18 cellular contexts compared by ENCODE assay signal in genomic region chr12:4812621-4813327, GRCh38.
"Had no signal": no experiment of that assay in that cellular context is flagged by ENCODE, and none has a peak within 500 bp of the region (broad histone marks: within the 10 kb centered on the region; RNA-seq: fewer than 3 reads in every experiment).

No MANE protein-coding gene starts in this region.

- H3K36me3 ChIP-seq: heart left ventricle, suprapubic skin, tibial artery, upper lobe of left lung, vagina had no signal

- H3K27ac ChIP-seq: heart left ventricle, suprapubic skin, tibial artery, upper lobe of left lung, vagina had no signal

- H3K4me3 Mint-ChIP-seq: endodermal cell, nephron progenitor cell had no signal

- H3K27me3 ChIP-seq: vagina had no signal

- H3K4me2 ChIP-seq: smooth muscle cell had no signal

- FAIRE-seq: endothelial cell of umbilical vein, islet of Langerhans had no signal

- ATAC-seq: heart left ventricle; naive thymus-derived CD4-positive, alpha-beta T cell had no signal

- H3K4me3 ChIP-seq: heart left ventricle, smooth muscle cell, suprapubic skin, tibial artery, upper lobe of left lung, vagina had no signal

- H3K9me3 Mint-ChIP-seq: endodermal cell, nephron progenitor cell had no signal

- H3K9me3 ChIP-seq: heart left ventricle, suprapubic skin, tibial artery, upper lobe of left lung, vagina had no signal

- H3K27ac Mint-ChIP-seq: endodermal cell, nephron progenitor cell had no signal

- DNase-seq: endodermal cell; erythroblast; foreskin melanocyte; heart left ventricle; hypothalamus; kidney glomerular epithelial cell; naive thymus-derived CD4-positive, alpha-beta T cell; nephron progenitor cell; posterior cingulate gyrus; stimulated activated CD4-positive, alpha-beta T cell treated with anti-CD3 and anti-CD28 coated beads, Interleukin-2, amount 100 ng/mL, for 48 hours; stimulated activated naive CD4-positive, alpha-beta T cell treated with Interleukin-2 at 50 U/mL for 16 hours; tibial artery; upper lobe of left lung had no signal
